ENCODE assay signal across 12 cellular contexts in genomic region chr17:34638526-34639260, GRCh38. TPM values are rescaled to one million over a fixed set of nuclear protein-coding genes. Genes with fewer than 3 reads are reported as not detected.
DNase-seq lines count a peak whose midpoint lies in the region; ATAC-seq, FAIRE-seq and TF ChIP-seq lines count a peak whose summit lies in the region.
"Had no signal": no experiment of that assay in that cellular context is flagged by ENCODE, and none has a peak within 500 bp of the region (broad histone marks: within the 10 kb centered on the region; RNA-seq: fewer than 3 reads in every experiment).

No MANE protein-coding gene starts in this region.

- H3K36me3 ChIP-seq in CD8-positive, alpha-beta memory T cell (ENCODE audit: insufficient read depth, low read length) = no peaks in the 10 kb centered on the region
- no peaks in the 10 kb centered on the region for H3K36me3 ChIP-seq in WERI-Rb-1

- TF ChIP-seq EP300 in A549 (IDR thresholded peaks at IDR 0.05) = no peak

- POLR2A ChIA-PET in A549 (lab: Yijun Ruan, JAX) = no interaction called here
- POLR2A ChIA-PET in CD8-positive, alpha-beta memory T cell (lab: Charles Lee) = interaction anchor here (0.6 kb wide), 1 partner anchor 472 kb away, joined by 4 read pairs; no protein-coding TSS in a partner anchor

- peak overlapping the region; percentile 70; the same call in 2 of the 3 replicates for H3K4me2 ChIP-seq in A549

- CTCF ChIA-PET in A549 (lab: Yijun Ruan, JAX) = interaction anchor here (0.6 to 5.3 kb wide), 39 partner anchors 10 to 649 kb away, joined by 3 to 49 read pairs (median 5); no protein-coding TSS in a partner anchor
- CTCF ChIA-PET in CD8-positive, alpha-beta memory T cell (lab: Charles Lee) = interaction anchor here (0.6 to 3.1 kb wide), 14 partner anchors 9 to 481 kb away, joined by 3 to 21 read pairs (median 4); partner anchors contain the start of gene RAD51D

- no peaks in the 10 kb centered on the region for H3K4me1 ChIP-seq in A549
- peaks cover 9% of the 10 kb centered on the region for H3K4me1 ChIP-seq in CD8-positive, alpha-beta memory T cell (ENCODE audit: insufficient read depth, low read length)

- H3K9me3 ChIP-seq in A549 (no peaks in the 10 kb centered on the region), WERI-Rb-1 (ENCODE audit: severe bottlenecking) (no peaks in the 10 kb centered on the region)
- no peaks in the 10 kb centered on the region for H3K9me3 ChIP-seq in CD8-positive, alpha-beta memory T cell (ENCODE audit: low read length)

- ATAC-seq in A549 (peak in 1 of 2 experiments; percentile 8; a peak in 3 of 6 replicates), naive B cell (ENCODE audit: low read depth in 2 of 2) (no peak), HG03378 (IDR thresholded peaks at IDR 0.05; ENCODE audit: unreplicated experiment) (no peak)

- H3K36me3 Mint-ChIP-seq in CD8-positive, alpha-beta memory T cell = no peaks in the 10 kb centered on the region
- no peaks in the 10 kb centered on the region for H3K36me3 Mint-ChIP-seq in naive B cell

- TF ChIP-seq POLR2A in A549 (IDR thresholded peaks at IDR 0.05; ENCODE audit: low read length) = no peak

- H3K27ac Mint-ChIP-seq in CD8-positive, alpha-beta memory T cell = peak overlapping the region in 1 of 8 donors; percentile 62
- H3K27ac Mint-ChIP-seq in naive B cell = no peak overlapping the region

- H3K27ac ChIP-seq in A549 (no peak overlapping the region), WERI-Rb-1 (peak overlapping the region; percentile 73)
- H3K27ac ChIP-seq in CD8-positive, alpha-beta memory T cell (ENCODE audit: low read depth, low read length) = no peak overlapping the region
- H3K27ac ChIP-seq: skin epidermis had no signal

- H3K4me3 Mint-ChIP-seq in CD8-positive, alpha-beta memory T cell = peak overlapping the region; percentile 77 to 93 (median 86)
- peak overlapping the region; percentile 42 to 82 (median 78) for H3K4me3 Mint-ChIP-seq in naive B cell

- H3K9me3 Mint-ChIP-seq in CD8-positive, alpha-beta memory T cell = peaks cover 0 to 2% (median 0%) of the 10 kb centered on the region in 5 donors
- H3K9me3 Mint-ChIP-seq in naive B cell = no peaks in the 10 kb centered on the region

- FAIRE-seq in A549 (lab: Jason Lieb, UNC) = no peak

- 10% methylated on average over 14 of the region's 17 CpGs for WGBS in A549 (ENCODE audit: missing lambda C conversion rate)

- no peak for DNase-seq in A549 (ENCODE audit: low read depth in 1 of 2, low spot score in 1 of 2)
- peak in 1 of 5 donors; percentile 5 for DNase-seq in CD8-positive, alpha-beta memory T cell
- no peak for DNase-seq in WERI-Rb-1
- DNase-seq in naive B cell = no peak
- no peak for DNase-seq in HT-29 (ENCODE audit: low spot score)
- DNase-seq in activated CD8-positive, alpha-beta memory T cell treated with anti-CD3 and anti-CD28 coated beads, Interleukin-2, amount 50 U/mL, for 48 hours = no peak
- DNase-seq in dermis blood vessel endothelial cell = no peak
- DNase-seq: NCI-H2029 had no signal

- TF ChIP-seq RAD21 in A549 (conservative IDR thresholded peaks at IDR 0.05 in 1 of 2, IDR thresholded peaks at IDR 0.05 in 1 of 2) = no peak

- H3K4me3 ChIP-seq in A549 (no peak overlapping the region), WERI-Rb-1 (ENCODE audit: low read depth, low read length) (no peak overlapping the region)
- no peak overlapping the region for H3K4me3 ChIP-seq in CD8-positive, alpha-beta memory T cell (ENCODE audit: low read length)

- no peaks in the 10 kb centered on the region for H3K27me3 ChIP-seq in CD8-positive, alpha-beta memory T cell (ENCODE audit: insufficient read depth, low read length, poor library complexity, severe bottlenecking)
- no peaks in the 10 kb centered on the region for H3K27me3 ChIP-seq in WERI-Rb-1 (ENCODE audit: insufficient read depth, low read depth, severe bottlenecking)

- H3K4me1 Mint-ChIP-seq in CD8-positive, alpha-beta memory T cell = peaks cover 0 to 16% (median 4%) of the 10 kb centered on the region in 3 donors
- no peaks in the 10 kb centered on the region for H3K4me1 Mint-ChIP-seq in naive B cell

- TF ChIP-seq CTCF in A549 (IDR thresholded peaks at IDR 0.05) (no peak; the same call in 2 of the 3 replicates), WERI-Rb-1 (IDR thresholded peaks at IDR 0.05; ENCODE audit: low read depth, low read length) (no peak)

- H3K27me3 Mint-ChIP-seq in CD8-positive, alpha-beta memory T cell = peaks cover 17 to 44% of the 10 kb centered on the region in 2 donors
- peaks cover 36 to 83% (median 68%) of the 10 kb centered on the region in 3 donors for H3K27me3 Mint-ChIP-seq in naive B cell

TF ChIP-seq in A549, 52 proteins besides CTCF, POLR2A, EP300 and RAD21:
- TF ChIP-seq NPAS2 (CRISPR knock-in tag; IDR thresholded peaks at IDR 0.05; ENCODE audit: borderline replicate concordance) = no peak
- TF ChIP-seq, protein P1, sequence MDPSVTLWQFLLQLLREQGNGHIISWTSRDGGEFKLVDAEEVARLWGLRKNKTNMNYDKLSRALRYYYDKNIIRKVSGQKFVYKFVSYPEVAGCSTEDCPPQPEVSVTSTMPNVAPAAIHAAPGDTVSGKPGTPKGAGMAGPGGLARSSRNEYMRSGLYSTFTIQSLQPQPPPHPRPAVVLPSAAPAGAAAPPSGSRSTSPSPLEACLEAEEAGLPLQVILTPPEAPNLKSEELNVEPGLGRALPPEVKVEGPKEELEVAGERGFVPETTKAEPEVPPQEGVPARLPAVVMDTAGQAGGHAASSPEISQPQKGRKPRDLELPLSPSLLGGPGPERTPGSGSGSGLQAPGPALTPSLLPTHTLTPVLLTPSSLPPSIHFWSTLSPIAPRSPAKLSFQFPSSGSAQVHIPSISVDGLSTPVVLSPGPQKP (IDR thresholded peaks at IDR 0.05; ENCODE audit: low read depth, low read length) = no peak
- no peak for TF ChIP-seq TP53 (CRISPR knock-in tag; IDR thresholded peaks at IDR 0.05)
- no peak for TF ChIP-seq ATOH8 (CRISPR knock-in tag; IDR thresholded peaks at IDR 0.05; ENCODE audit: low read depth)
- TF ChIP-seq SMC3 (IDR thresholded peaks at IDR 0.05) = no peak
- TF ChIP-seq TFCP2L1 (CRISPR knock-in tag; IDR thresholded peaks at IDR 0.05) = no peak
- TF ChIP-seq FOSL2 (IDR thresholded peaks at IDR 0.05) = no peak
- no peak for TF ChIP-seq FOSL2 (CRISPR knock-in tag; IDR thresholded peaks at IDR 0.05)
- no peak for TF ChIP-seq RNF2 (IDR thresholded peaks at IDR 0.05; ENCODE audit: borderline replicate concordance, low read depth)

RNA-seq across cellular contexts. Expression of gene TMEM132E, which starts 59.3 kb away (rescaled TPM):
- polyA plus RNA-seq in A549 (2011; rRNA removed) (not detected in 2 replicates), A549 (2017; fragmentation: RNase III; extraction: RNeasy Plus Mini Kit Qiagen cat#74134 plus additional on column Dnase treatment) (not detected in 3 replicates), naive B cell (ENCODE audit: low read depth in 6 of 6) (under 1 TPM in 1 of 6 donors, not detected in 5; 0.05 TPM)
- polyA plus RNA-seq in A549 (2012; cell fraction: cytosol; rRNA removed) = not detected in 2 replicates
- not detected in 2 replicates for polyA plus RNA-seq in A549 (2012; cell fraction: nucleus; rRNA removed)
- polyA minus RNA-seq in A549 (2011; rRNA and poly(A)+ RNA removed) = 0.05 TPM in 1 of 2 replicates, not detected in the other
- not detected for total RNA-seq in CD8-positive, alpha-beta memory T cell
- 0.24 TPM for polyA plus RNA-seq in CD8-positive, alpha-beta memory T cell
- not detected in 2 replicates for total RNA-seq in HT-29 (2014; rRNA removed; shearing (Covaris generic))
- not detected in 2 replicates for total RNA-seq in dermis blood vessel endothelial cell
- total RNA-seq: osteoblast, RPMI7951 had no signal
